Comparison of ENCODE assay signal across 8 cellular contexts in genomic region chr17:15651583-15652110, GRCh38. TPM values are rescaled to one million over a fixed set of nuclear protein-coding genes. Genes with fewer than 3 reads are reported as not detected.
DNase-seq lines count a peak whose midpoint lies in the region; ATAC-seq and TF ChIP-seq lines count a peak whose summit lies in the region.

No MANE protein-coding gene starts in this region.

- BruUV-seq in IMR-90 (replicated peaks; lab: Mats Ljungman, UMichigan), result no TSS peak
- no TSS peak for BruUV-seq in MCF 10A (replicated peaks; lab: Mats Ljungman, UMichigan)

- H3K9me3 Mint-ChIP-seq in MCF 10A (ENCODE audit: unreplicated experiment), result no peaks in the 10 kb centered on the region

- H2AFZ ChIP-seq in IMR-90 (replicated peaks; ENCODE audit: low read length, poor library complexity) (peak overlapping the region; percentile 91), MM.1S (ENCODE audit: low read length) (no peak overlapping the region)

- H3K4me3 ChIP-seq in IMR-90 (ENCODE audit: insufficient read depth, low read depth, low read length) (peak overlapping the region; percentile 71), Peyer's patch (peak overlapping the region; percentile 26 to 53 (median 41)), iPS-20b (ENCODE audit: low read length) (no peak overlapping the region), sigmoid colon (peak overlapping the region; percentile 32 to 59 (median 50)), MM.1S (ENCODE audit: low read length) (no peak overlapping the region)

- H2BK20ac ChIP-seq in IMR-90 (ENCODE audit: low read depth, low read length), result peak overlapping the region; percentile 66

- H4K5ac ChIP-seq in IMR-90 (ENCODE audit: low read depth, low read length), result peak overlapping the region; percentile 21

- peak overlapping the region; percentile 83 for H3K4me3 Mint-ChIP-seq in MCF 10A (ENCODE audit: unreplicated experiment)

- peak; percentile 68; the same call in 1 of the 2 replicates for TF ChIP-seq POLR2A in IMR-90 (IDR thresholded peaks at IDR 0.05; ENCODE audit: low read depth, low read length)
- peak; percentile 56 to 82 for TF ChIP-seq POLR2A in Peyer's patch (IDR thresholded peaks at IDR 0.05)
- peak in 1 of 2 donors; percentile 27 for TF ChIP-seq POLR2A in sigmoid colon (IDR thresholded peaks at IDR 0.05)

- H3K36me3 ChIP-seq in IMR-90 (ENCODE audit: control insufficient read depth, insufficient read depth, low read length), result no peaks in the 10 kb centered on the region
- H3K36me3 ChIP-seq in Peyer's patch, result no peaks in the 10 kb centered on the region
- H3K36me3 ChIP-seq in iPS-20b (ENCODE audit: insufficient read depth, low read depth, low read length), result no peaks in the 10 kb centered on the region
- no peaks in the 10 kb centered on the region for H3K36me3 ChIP-seq in sigmoid colon
- no peaks in the 10 kb centered on the region for H3K36me3 ChIP-seq in MM.1S (replicated peaks; ENCODE audit: insufficient read depth, low read length)

- DNase-seq in COR-L47 (lab: John Stamatoyannopoulos, UW) (peak; percentile 59), IMR-90 (peak; percentile 99), Peyer's patch (peak; percentile 62 to 95 (median 94)), MCF 10A (ENCODE audit: unreplicated experiment) (peak; percentile 99), sigmoid colon (peak; percentile 97), MM.1S (no peak)

- POLR2A ChIA-PET in IMR-90 (lab: Charles Lee; ENCODE audit: unreplicated experiment), result interaction anchor here (0.5 kb wide), 1 partner anchor 187 kb away, joined by 3 read pairs; no protein-coding TSS in a partner anchor
- POLR2A ChIA-PET in MCF 10A (lab: Yijun Ruan, JAX), result interaction anchor here (0.6 to 5.1 kb wide), 10 partner anchors 9 to 805 kb away, joined by 3 to 109 read pairs (median 4); partner anchors contain the start of genes TTC19, ZNF286A and ZSWIM7

- dilution Hi-C loops in IMR-90 (cut with HindIII; ENCODE audit: low sequenced_read_pairs, unreplicated experiment), result no loop called here

- H3K4me1 Mint-ChIP-seq in MCF 10A (ENCODE audit: insufficient read depth, unreplicated experiment), result peaks cover 21% of the 10 kb centered on the region

- peaks cover 19% of the 10 kb centered on the region for H3K36me3 Mint-ChIP-seq in MCF 10A (ENCODE audit: insufficient read depth, unreplicated experiment)

- H2BK5ac ChIP-seq in IMR-90 (ENCODE audit: low read depth, low read length, poor library complexity, severe bottlenecking), result peak overlapping the region; percentile 87

- no peaks in the 10 kb centered on the region for H3K9me2 ChIP-seq in MM.1S (replicated peaks; ENCODE audit: insufficient read depth, low read length)

- peak overlapping the region; percentile 32 to 82 for H4K8ac ChIP-seq in IMR-90 (ENCODE audit: low read depth in 2 of 2, low read length in 2 of 2)

- no peaks in the 10 kb centered on the region for H3K79me2 ChIP-seq in MM.1S (ENCODE audit: low read length)

- peak; percentile 86 for ATAC-seq in GM21360 (IDR thresholded peaks at IDR 0.05; ENCODE audit: unreplicated experiment)
- ATAC-seq in IMR-90 (ENCODE audit: low read depth), result peak; percentile 95

- H2AK9ac ChIP-seq in IMR-90 (replicated peaks; ENCODE audit: low read depth, low read length, poor library complexity), result peak overlapping the region; percentile 95

- H2AK5ac ChIP-seq in IMR-90 (ENCODE audit: low read depth, low read length), result peak overlapping the region; percentile 96

- no peaks in the 10 kb centered on the region for H3F3A ChIP-seq in MM.1S (ENCODE audit: insufficient read depth, low read length)

- H3K9me3 ChIP-seq in IMR-90 (ENCODE audit: control insufficient read depth, insufficient read depth, low read length), result no peaks in the 10 kb centered on the region
- H3K9me3 ChIP-seq in Peyer's patch, result no peaks in the 10 kb centered on the region
- H3K9me3 ChIP-seq in iPS-20b (ENCODE audit: insufficient read depth, low read depth, low read length), result no peaks in the 10 kb centered on the region
- H3K9me3 ChIP-seq in sigmoid colon, result no peaks in the 10 kb centered on the region
- no peaks in the 10 kb centered on the region for H3K9me3 ChIP-seq in MM.1S (replicated peaks; ENCODE audit: insufficient read depth, low read length)

- in situ Hi-C loops in IMR-90 (cut with MboI; ENCODE audit: low sequenced_read_pairs), result loop anchor here (25.0 kb wide), 1 partner anchor 389 kb away; the partner anchor contains the start of gene PMP22

- peak overlapping the region; percentile 30 for H3K18ac ChIP-seq in IMR-90 (ENCODE audit: low read depth, low read length)

- CTCF ChIA-PET in IMR-90 (lab: Yijun Ruan, JAX), result interaction anchor here (0.7 to 0.9 kb wide), 2 partner anchors 12 to 346 kb away, joined by 3 to 4 read pairs; no protein-coding TSS in a partner anchor
- CTCF ChIA-PET in MCF 10A (lab: Yijun Ruan, JAX), result no interaction called here

- peaks cover 4% of the 10 kb centered on the region for H3K9me1 ChIP-seq in IMR-90 (ENCODE audit: insufficient read depth, low read length)

- H3K14ac ChIP-seq in IMR-90 (replicated peaks; ENCODE audit: low read depth, low read length), result peak overlapping the region; percentile 90

- H3K4me1 ChIP-seq in IMR-90 (ENCODE audit: control insufficient read depth, insufficient read depth, low read length) (peaks cover 14% of the 10 kb centered on the region), Peyer's patch (peaks cover 0 to 28% (median 4%) of the 10 kb centered on the region in 4 donors), iPS-20b (ENCODE audit: insufficient read depth, low read length) (peaks cover 19% of the 10 kb centered on the region), sigmoid colon (peaks cover 0 to 34% (median 21%) of the 10 kb centered on the region in 4 donors), MM.1S (ENCODE audit: low read length) (no peaks in the 10 kb centered on the region)

- H4K20me1 ChIP-seq in IMR-90 (ENCODE audit: insufficient read depth, low read length) (no peaks in the 10 kb centered on the region), MM.1S (ENCODE audit: insufficient read depth, low read length) (no peaks in the 10 kb centered on the region)

- H3K27ac Mint-ChIP-seq in MCF 10A (ENCODE audit: low read depth, unreplicated experiment), result peak overlapping the region; percentile 93

- peak overlapping the region; percentile 68 for H3K9ac ChIP-seq in IMR-90 (ENCODE audit: low read depth, low read length)
- H3K9ac ChIP-seq in iPS-20b (ENCODE audit: low read depth, low read length), result peak overlapping the region; percentile 31; the same call in 1 of the 2 replicates
- no peak overlapping the region for H3K9ac ChIP-seq in MM.1S (ENCODE audit: low read length)

- 0% methylated on average over 1 of the region's 8 CpGs; no CpG with 5 or more reads in 1 of the 2 experiments for WGBS in IMR-90 (ENCODE audit: extremely low coverage in 2 of 2, insufficient read length in 1 of 2), 2 experiments
- 2 to 7% methylated on average over 8 of the region's 8 CpGs for WGBS in sigmoid colon, 2 donors

- TF ChIP-seq EP300 in sigmoid colon (IDR thresholded peaks at IDR 0.05), result no peak

- H2BK120ac ChIP-seq in IMR-90 (ENCODE audit: low read depth, low read length), result peak overlapping the region; percentile 86

- TF ChIP-seq RAD21 in IMR-90 (IDR thresholded peaks at IDR 0.05; ENCODE audit: low read length), result peak; percentile 36

- H3K27ac ChIP-seq in IMR-90 (ENCODE audit: insufficient read depth, low read length) (peak overlapping the region; percentile 83), Peyer's patch (peak overlapping the region; percentile 62 to 80 (median 74)), iPS-20b (ENCODE audit: low read length) (no peak overlapping the region), sigmoid colon (peak overlapping the region; percentile 70 to 86 (median 78)), MM.1S (ENCODE audit: low read length) (no peak overlapping the region)

- no peak for TF ChIP-seq CTCF in IMR-90 (conservative IDR thresholded peaks at IDR 0.05; ENCODE audit: low read depth, low read length)
- TF ChIP-seq CTCF in Peyer's patch (IDR thresholded peaks at IDR 0.05), result peak in 1 of 6 experiments; percentile 21
- no peak for TF ChIP-seq CTCF in MCF 10A (IDR thresholded peaks at IDR 0.05; ENCODE audit: unreplicated experiment)
- TF ChIP-seq CTCF in sigmoid colon (IDR thresholded peaks at IDR 0.05), result no peak
- no peak for TF ChIP-seq CTCF in MM.1S (IDR thresholded peaks at IDR 0.05; ENCODE audit: low read length)

- H3K4me2 ChIP-seq in IMR-90 (ENCODE audit: low read depth, low read length), result peak overlapping the region; percentile 97
- no peak overlapping the region for H3K4me2 ChIP-seq in MM.1S (ENCODE audit: low read depth, low read length)

- peak overlapping the region; percentile 67 for H3K56ac ChIP-seq in IMR-90 (ENCODE audit: extremely low read depth, insufficient read depth, low read length)

- peak overlapping the region; percentile 97 for H3K4ac ChIP-seq in IMR-90 (ENCODE audit: low read depth, low read length)

- H3K27me3 ChIP-seq in IMR-90 (ENCODE audit: control insufficient read depth, insufficient read depth, low read length), result no peaks in the 10 kb centered on the region
- H3K27me3 ChIP-seq in Peyer's patch, result no peaks in the 10 kb centered on the region
- H3K27me3 ChIP-seq in iPS-20b (ENCODE audit: insufficient read depth, low read length), result no peaks in the 10 kb centered on the region
- H3K27me3 ChIP-seq in sigmoid colon, result no peaks in the 10 kb centered on the region
- no peaks in the 10 kb centered on the region for H3K27me3 ChIP-seq in MM.1S (replicated peaks; ENCODE audit: insufficient read depth, low read length)

- intact Hi-C loops in IMR-90 (cut with micrococcal nuclease), result loop anchor here (5.0 kb wide), 1 partner anchor 394 kb away; no protein-coding TSS in a partner anchor
- intact Hi-C loops in MCF 10A (cut with micrococcal nuclease), result no loop called here
- intact Hi-C loops in sigmoid colon (cut with DNase I), result no loop called here

- H3K79me1 ChIP-seq in IMR-90 (ENCODE audit: low read depth in 1 of 2, low read length in 2 of 2), result peaks cover 9 to 28% of the 10 kb centered on the region in 2 experiments

- H4K91ac ChIP-seq in IMR-90 (ENCODE audit: insufficient read depth, low read depth, low read length), result peak overlapping the region; percentile 93

- peak overlapping the region; percentile 97 for H3K23ac ChIP-seq in IMR-90 (ENCODE audit: low read depth, low read length)

- H3K27me3 Mint-ChIP-seq in MCF 10A (ENCODE audit: insufficient read depth, unreplicated experiment), result no peaks in the 10 kb centered on the region

- peak overlapping the region; percentile 31; the same call in 2 of the 3 replicates for H2BK15ac ChIP-seq in IMR-90 (ENCODE audit: low read depth, low read length)

RNA-seq across cellular contexts. Expression of gene FBXW10B, which starts 32.1 kb away (rescaled TPM):
- total RNA-seq in IMR-90 (2012; rRNA removed), result under 0.01 and 0.28 TPM in 2 replicates
- 0.23 and 0.43 TPM in 2 replicates for polyA plus RNA-seq in IMR-90 (2012; rRNA removed)
- 0.05 TPM in 1 of 2 replicates, not detected in the other for polyA plus RNA-seq in IMR-90 (2012; cell fraction: cytosol; rRNA removed)
- polyA plus RNA-seq in IMR-90 (2012; cell fraction: nucleus; rRNA removed; ENCODE audit: low replicate concordance), result 2.8 and 3.2 TPM in 2 replicates
- total RNA-seq in Peyer's patch, result 1 to 10 TPM in 2 of 4 donors, under 1 TPM in 2; 0.53 to 9.9 (median 4.6) TPM
- 3.4 and 5.3 TPM in 2 replicates for total RNA-seq in MCF 10A (2022)
- under 1 TPM in 1 of 4 donors, not detected in 3; 0.55 TPM for total RNA-seq in sigmoid colon
- polyA plus RNA-seq in sigmoid colon, result 1 to 10 TPM in 1 of 3 donors, not detected in 2; 1.0 TPM

RNA-seq across cellular contexts. Expression of gene TRIM16, which starts 32.5 kb away (rescaled TPM):
- 50.3 and 52.5 TPM in 2 replicates for total RNA-seq in IMR-90 (2012; rRNA removed)
- polyA plus RNA-seq in IMR-90 (2012; rRNA removed), result 18.9 and 22.3 TPM in 2 replicates
- polyA plus RNA-seq in IMR-90 (2012; cell fraction: cytosol; rRNA removed), result 18.0 and 20.2 TPM in 2 replicates
- 17.2 and 25.5 TPM in 2 replicates for polyA plus RNA-seq in IMR-90 (2012; cell fraction: nucleus; rRNA removed; ENCODE audit: low replicate concordance)
- 10 to 100 TPM; 12.4 to 17.8 (median 17.2) TPM for total RNA-seq in Peyer's patch
- total RNA-seq in MCF 10A (2022), result 37.6 and 42.5 TPM in 2 replicates
- total RNA-seq in sigmoid colon, result 10 to 100 TPM in 3 of 4 donors, 1 to 10 TPM in 1; 8.8 to 24.6 (median 17.4) TPM
- polyA plus RNA-seq in sigmoid colon, result 10 to 100 TPM; 13.6 to 16.2 (median 14.4) TPM

RNA-seq across cellular contexts. Expression of gene ZNF286A, which starts 47.9 kb away (rescaled TPM):
- total RNA-seq in IMR-90 (2012; rRNA removed) (37.6 and 37.8 TPM in 2 replicates), Peyer's patch (10 to 100 TPM in 2 of 4 donors, 1 to 10 TPM in 2; 4.6 to 34.7 (median 7.8) TPM), MCF 10A (2022) (24.3 and 25.7 TPM in 2 replicates), sigmoid colon (10 to 100 TPM in 3 of 4 donors, 1 to 10 TPM in 1; 8.3 to 25.7 (median 22.9) TPM)
- polyA plus RNA-seq in IMR-90 (2012; rRNA removed) (15.3 and 19.8 TPM in 2 replicates), sigmoid colon (10 to 100 TPM in 1 of 3 donors, 1 to 10 TPM in 2; 6.0 to 14.4 (median 7.9) TPM)
- 3.5 and 8.6 TPM in 2 replicates for polyA plus RNA-seq in IMR-90 (2012; cell fraction: cytosol; rRNA removed)
- polyA plus RNA-seq in IMR-90 (2012; cell fraction: nucleus; rRNA removed; ENCODE audit: low replicate concordance), result 4.5 and 17.1 TPM in 2 replicates

Comparison
In these comparisons a context has a peak if more than half of its experiments do, and no peak if none do; other contexts are left out.
1. H3K27ac ChIP-seq: peak in IMR-90 (single experiment), Peyer's patch (4 of 4) and sigmoid colon (4 of 4); none in iPS-20b (single experiment) and MM.1S (single experiment).
2. H3K4me3 ChIP-seq: peak in IMR-90 (single experiment), Peyer's patch (4 of 4) and sigmoid colon (4 of 4); none in iPS-20b (single experiment) and MM.1S (single experiment).